Comparison of ENCODE assay signal across 9 cellular contexts in the genomic region with DNA sequence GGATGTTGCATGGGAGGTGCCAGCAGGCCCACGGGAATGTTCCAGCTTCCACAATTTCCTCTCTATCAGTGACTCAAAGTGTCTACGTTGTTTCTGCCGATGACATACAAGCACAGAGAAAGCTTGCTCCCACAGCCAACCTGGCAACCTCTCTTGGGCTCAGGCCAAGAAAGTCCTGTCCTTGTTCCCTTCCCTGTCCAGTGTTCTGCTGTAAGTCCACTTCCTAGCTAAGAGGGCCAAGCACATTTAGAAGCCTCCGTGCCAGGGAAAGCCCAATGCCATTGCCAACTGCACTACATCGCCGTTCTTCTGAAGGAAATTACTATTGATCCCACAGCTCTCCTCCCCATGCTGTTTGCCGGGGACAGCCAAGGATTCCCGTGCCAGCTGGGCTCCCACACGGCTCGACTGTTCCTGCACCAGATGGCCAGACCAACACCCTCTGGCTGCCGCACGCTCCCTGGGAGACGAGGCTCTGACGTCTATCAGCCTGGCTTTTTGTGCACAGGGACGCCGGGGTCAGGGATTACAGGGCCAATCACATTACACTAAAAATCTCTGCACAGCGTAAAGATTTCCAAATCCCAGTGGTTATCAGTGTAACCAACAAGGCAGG.
DNase-seq lines count a peak whose midpoint lies in the region; ATAC-seq, FAIRE-seq and TF ChIP-seq lines count a peak whose summit lies in the region.
"Had no signal": no experiment of that assay in that cellular context is flagged by ENCODE, and none has a peak within 500 bp of the region (broad histone marks: within the 10 kb centered on the region; RNA-seq: fewer than 3 reads in every experiment).

No MANE protein-coding gene starts in this region.

- intact Hi-C loops in HepG2 (cut with micrococcal nuclease; ENCODE audit: unreplicated experiment), result no loop called here

- H3K36me3 ChIP-seq in liver (ENCODE audit: control insufficient read depth in 4 of 4, insufficient read depth in 3 of 4, low read depth in 1 of 4, low read length in 3 of 4), result no peaks in the 10 kb centered on the region
- no peaks in the 10 kb centered on the region for H3K36me3 ChIP-seq in HepG2 (replicated peaks in 1 of 2; ENCODE audit: control insufficient read depth in 1 of 2, insufficient read depth in 2 of 2, low read length in 2 of 2)

- no peak overlapping the region for H2AFZ ChIP-seq in HepG2 (ENCODE audit: low read length)

- H3K27me3 ChIP-seq in liver (ENCODE audit: control insufficient read depth in 4 of 4, insufficient read depth in 4 of 4, low read length in 3 of 4) (no peaks in the 10 kb centered on the region), HepG2 (ENCODE audit: control insufficient read depth in 1 of 2, insufficient read depth in 2 of 2, low read length in 2 of 2) (no peaks in the 10 kb centered on the region; a peak in 1 of 5 replicates)

- H3K79me2 ChIP-seq in HepG2 (ENCODE audit: insufficient read depth, low read length), result no peaks in the 10 kb centered on the region

- CTCF ChIA-PET in HepG2 (lab: Yijun Ruan, JAX; ENCODE audit: low intra/inter-chr PET ratio, low total read pairs), result no interaction called here

- TF ChIP-seq EP300 in HepG2 (IDR thresholded peaks at IDR 0.05; ENCODE audit: low read depth in 2 of 2, low read length in 2 of 2) (no peak), HepG2 (CRISPR knock-in tag; IDR thresholded peaks at IDR 0.05; ENCODE audit: borderline replicate concordance) (no peak)

- H3K4me3 ChIP-seq in liver (ENCODE audit: low read depth in 1 of 3, low read length in 3 of 3), result no peak overlapping the region
- H3K4me3 ChIP-seq in HepG2 (replicated peaks in 1 of 3; ENCODE audit: insufficient read depth in 1 of 3, low read depth in 2 of 3, low read length in 3 of 3), result no peak overlapping the region
- H3K4me3 ChIP-seq in coronary artery, result no peak overlapping the region

- DNase-seq in HepG2 (ENCODE audit: low spot score) (no peak), coronary artery (ENCODE audit: low spot score) (peak; percentile 95), mucosa of gallbladder (ENCODE audit: low spot score) (peak; percentile 76), glomerular visceral epithelial cell (ENCODE audit: extremely low spot score) (no peak)
- DNase-seq in activated T-cell treated with anti-CD3 and anti-CD28 coated beads, Interleukin-2, amount 50 U/mL, for 48 hours, result no peak

- FAIRE-seq in HepG2 (lab: Jason Lieb, UNC), result no peak
- FAIRE-seq: frontal cortex had no signal

- H3K9me3 ChIP-seq in liver (ENCODE audit: control insufficient read depth in 4 of 4, low read length in 3 of 4) (no peaks in the 10 kb centered on the region), HepG2 (ENCODE audit: low read length) (no peaks in the 10 kb centered on the region)

- peak; percentile 54 to 70 for TF ChIP-seq RAD21 in liver (IDR thresholded peaks at IDR 0.05)
- TF ChIP-seq RAD21 in HepG2 (CRISPR knock-in tag; IDR thresholded peaks at IDR 0.05), result no peak

- peak overlapping the region; percentile 49 to 63 for H3K27ac ChIP-seq in liver (ENCODE audit: low read depth in 1 of 2, low read length in 2 of 2)
- no peak overlapping the region for H3K27ac ChIP-seq in HepG2 (ENCODE audit: extremely low read length, insufficient read depth, low read length)
- H3K27ac ChIP-seq in coronary artery, result peak overlapping the region; percentile 36 to 81

- in situ Hi-C loops in HepG2 (cut with HindIII; ENCODE audit: extremely low pct_ligation_motif_present, low pct_unique_long_range_greater_than_20kb), result no loop called here

- no peak for TF ChIP-seq POLR2A in HepG2 (IDR thresholded peaks at IDR 0.05; ENCODE audit: insufficient read depth in 1 of 2, low read depth in 2 of 2, low read length in 2 of 2)

- H4K20me1 ChIP-seq in HepG2 (ENCODE audit: insufficient read depth, low read length), result no peaks in the 10 kb centered on the region

- H3K4me1 ChIP-seq in liver (ENCODE audit: control insufficient read depth in 4 of 4, insufficient read depth in 4 of 4, low read length in 3 of 4) (peaks cover 8 to 35% (median 24%) of the 10 kb centered on the region in 4 donors), HepG2 (ENCODE audit: insufficient read depth, low read length) (peaks cover 11% of the 10 kb centered on the region; the same call in 1 of the 2 replicates)

- no peak for TF ChIP-seq CTCF in liver (IDR thresholded peaks at IDR 0.05; ENCODE audit: low read depth, low read length, missing input control)
- TF ChIP-seq CTCF in HepG2 (CRISPR knock-in tag; IDR thresholded peaks at IDR 0.05), result no peak
- no peak for TF ChIP-seq CTCF in coronary artery (IDR thresholded peaks at IDR 0.05)

- POLR2A ChIA-PET in HepG2 (lab: Yijun Ruan, JAX), result no interaction called here

- ATAC-seq in HepG2 (no peak), GM19455 (IDR thresholded peaks at IDR 0.05; ENCODE audit: unreplicated experiment) (no peak), HG03108 (IDR thresholded peaks at IDR 0.05; ENCODE audit: unreplicated experiment) (no peak)

- WGBS in liver, result 20% methylated on average over 17 of the region's 17 CpGs
- 70% methylated on average over 2 of the region's 17 CpGs for WGBS in HepG2 (ENCODE audit: low lambda C conversion rate)

- BruUV-seq in HepG2 (replicated peaks; lab: Mats Ljungman, UMichigan), result no TSS peak

- H3K9ac ChIP-seq in liver (ENCODE audit: low read depth in 1 of 2, low read length in 2 of 2) (peak overlapping the region in 1 of 2 donors; percentile 42), HepG2 (ENCODE audit: insufficient read depth, low read depth, low read length) (no peak overlapping the region)

- no peak overlapping the region for H3K4me2 ChIP-seq in HepG2 (ENCODE audit: low read depth, low read length)

TF ChIP-seq in liver, 16 proteins besides CTCF, POLR2A, EP300 and RAD21 (continues in another document):
- peak; percentile 44 to 67 for TF ChIP-seq HNF4A (conservative IDR thresholded peaks at IDR 0.05)
- TF ChIP-seq HNF4G (IDR thresholded peaks at IDR 0.05), result peak; percentile 36
- TF ChIP-seq REST (IDR thresholded peaks at IDR 0.05), result peak; percentile 32
- TF ChIP-seq MAX (IDR thresholded peaks at IDR 0.05), result peak; percentile 79
- peak; percentile 55 for TF ChIP-seq YY1 (IDR thresholded peaks at IDR 0.05)

TF ChIP-seq in HepG2, 621 proteins besides CTCF, POLR2A, EP300 and RAD21 (continues in another document):
- TF ChIP-seq ZBTB49 (CRISPR knock-in tag; IDR thresholded peaks at IDR 0.05; ENCODE audit: borderline replicate concordance) (no peak), ZMYM2 (CRISPR knock-in tag; IDR thresholded peaks at IDR 0.05) (no peak), EED (CRISPR knock-in tag; IDR thresholded peaks at IDR 0.05) (no peak), MYPOP (CRISPR knock-in tag; IDR thresholded peaks at IDR 0.05) (no peak), MIER3 (CRISPR knock-in tag; IDR thresholded peaks at IDR 0.05; ENCODE audit: borderline replicate concordance) (no peak), HINFP (CRISPR knock-in tag; IDR thresholded peaks at IDR 0.05; ENCODE audit: low read depth) (no peak), ZBTB7A (CRISPR knock-in tag; IDR thresholded peaks at IDR 0.05) (no peak), RORA (CRISPR knock-in tag; IDR thresholded peaks at IDR 0.05) (no peak), ZNF264 (CRISPR knock-in tag; IDR thresholded peaks at IDR 0.05) (no peak), ZNF317 (CRISPR knock-in tag; IDR thresholded peaks at IDR 0.05) (no peak), ATM (IDR thresholded peaks at IDR 0.05; ENCODE audit: borderline replicate concordance) (no peak), GPN1 (CRISPR knock-in tag; IDR thresholded peaks at IDR 0.05; ENCODE audit: borderline replicate concordance) (no peak), KMT2A (CRISPR knock-in tag; IDR thresholded peaks at IDR 0.05) (no peak), MTF2 (CRISPR knock-in tag; IDR thresholded peaks at IDR 0.05; ENCODE audit: borderline replicate concordance) (no peak), TOE1 (CRISPR knock-in tag; IDR thresholded peaks at IDR 0.05) (no peak), NCOR1 (IDR thresholded peaks at IDR 0.05; ENCODE audit: borderline replicate concordance, low read length) (no peak), MAFG (CRISPR knock-in tag; IDR thresholded peaks at IDR 0.05) (no peak)

Comparison
In these comparisons a context has a peak if more than half of its experiments do, and no peak if none do; other contexts are left out.
1. DNase-seq: peak in coronary artery (single experiment) and mucosa of gallbladder (single experiment); none in HepG2 (single experiment), glomerular visceral epithelial cell (single experiment) and activated T-cell treated with anti-CD3 and anti-CD28 coated beads, Interleukin-2, amount 50 U/mL, for 48 hours (0 of 2).